In genomic region chr10:14399641-14400040, GRCh38 we compare ENCODE assay signal across 10 cellular contexts.
"Had no signal": no experiment of that assay in that cellular context is flagged by ENCODE, and none has a peak within 500 bp of the region (broad histone marks: within the 10 kb centered on the region; RNA-seq: fewer than 3 reads in every experiment).

No MANE protein-coding gene starts in this region.

- ATAC-seq: activated CD8-positive, alpha-beta T cell treated with anti-CD3 and anti-CD28 coated beads, Interleukin-2, amount 10 ng/mL, durations not matched to agents 7 days and 5 days; activated T-helper 17 cell treated with anti-CD3 and anti-CD28 coated beads, Interleukin-2, amount 50 U/mL, for 72 hours; left colon; naive thymus-derived CD8-positive, alpha-beta T cell had no signal

- H3K4me1 Mint-ChIP-seq: activated T-helper 17 cell treated with anti-CD3 and anti-CD28 coated beads, Interleukin-2, amount 50 U/mL, for 72 hours; naive thymus-derived CD8-positive, alpha-beta T cell had no signal

- H3K27ac Mint-ChIP-seq: activated CD8-positive, alpha-beta T cell treated with anti-CD3 and anti-CD28 coated beads, Interleukin-2, amount 10 ng/mL, durations not matched to agents 7 days and 5 days; activated naive CD4-positive, alpha-beta T cell treated with anti-CD3 and anti-CD28 coated beads for 36 hours; activated T-helper 17 cell treated with anti-CD3 and anti-CD28 coated beads, Interleukin-2, amount 50 U/mL, for 72 hours; naive thymus-derived CD8-positive, alpha-beta T cell had no signal

- H3K9me3 Mint-ChIP-seq: activated T-helper 17 cell treated with anti-CD3 and anti-CD28 coated beads, Interleukin-2, amount 50 U/mL, for 72 hours had no signal

- H3K4me3 Mint-ChIP-seq: activated CD8-positive, alpha-beta T cell treated with anti-CD3 and anti-CD28 coated beads, Interleukin-2, amount 10 ng/mL, durations not matched to agents 7 days and 5 days; activated naive CD4-positive, alpha-beta T cell treated with anti-CD3 and anti-CD28 coated beads for 36 hours; activated T-helper 17 cell treated with anti-CD3 and anti-CD28 coated beads, Interleukin-2, amount 50 U/mL, for 72 hours; naive thymus-derived CD8-positive, alpha-beta T cell had no signal

- DNase-seq: activated CD8-positive, alpha-beta memory T cell treated with anti-CD3 and anti-CD28 coated beads, Interleukin-2, amount 50 U/mL, for 48 hours; activated CD8-positive, alpha-beta T cell treated with anti-CD3 and anti-CD28 coated beads, Interleukin-2, amount 10 ng/mL, durations not matched to agents 7 days and 5 days; activated naive CD4-positive, alpha-beta T cell treated with anti-CD3 and anti-CD28 coated beads for 36 hours; left colon; naive thymus-derived CD8-positive, alpha-beta T cell; stimulated activated CD4-positive, alpha-beta T cell treated with anti-CD3 and anti-CD28 coated beads, Interleukin-2, amount 100 ng/mL, for 48 hours; stimulated activated naive CD4-positive, alpha-beta T cell treated with Interleukin-2 at 50 U/mL for 16 hours; T-helper 9 cell; upper lobe of left lung had no signal
